10 cellular contexts compared by ENCODE assay signal in genomic region chr3:147471741-147472140, GRCh38.
"Had no signal": no experiment of that assay in that cellular context is flagged by ENCODE, and none has a peak within 500 bp of the region (broad histone marks: within the 10 kb centered on the region; RNA-seq: fewer than 3 reads in every experiment).

No MANE protein-coding gene starts in this region.

- H3K4me1 ChIP-seq: HAP-1 had no signal

- H3K27ac Mint-ChIP-seq: GM23338, H9, HFFc6 had no signal

- H3K4me3 ChIP-seq: GM23248, GM23338, HAP-1 had no signal

- H3K36me3 ChIP-seq: HAP-1 had no signal

- FAIRE-seq: H54 had no signal

- DNase-seq: GM23248, GOT3, H7, H9, HCEC 1CT, HFFc6 had no signal

- H3K9me3 Mint-ChIP-seq: GM23338, HFFc6 had no signal

- H3K4me3 Mint-ChIP-seq: GM23338, H9, HFFc6 had no signal

- H3K27ac ChIP-seq: GM23248 had no signal

- H3K9ac ChIP-seq: GM23248 had no signal

- H2AFZ ChIP-seq: GM23248, GM23338 had no signal

- H3K4me2 ChIP-seq: GM23338 had no signal

- H3K9me3 ChIP-seq: HAP-1 had no signal

- ATAC-seq: GM23338, HCT116 had no signal

- H3K4me1 Mint-ChIP-seq: GM23338, H9 had no signal
